Comparison of ENCODE assay signal across 19 cellular contexts in genomic region chr20:6994452-6994851, GRCh38.
DNase-seq lines count a peak whose midpoint lies in the region; ATAC-seq, FAIRE-seq and TF ChIP-seq lines count a peak whose summit lies in the region.
"Had no signal": no experiment of that assay in that cellular context is flagged by ENCODE, and none has a peak within 500 bp of the region (broad histone marks: within the 10 kb centered on the region; RNA-seq: fewer than 3 reads in every experiment).

No MANE protein-coding gene starts in this region.

- no peak overlapping the region for H3K4me3 ChIP-seq in breast epithelium
- no peak overlapping the region for H3K4me3 ChIP-seq in epithelial cell of esophagus (ENCODE audit: low read length)
- H3K4me3 ChIP-seq in naive thymus-derived CD4-positive, alpha-beta T cell (ENCODE audit: low read length) = no peak overlapping the region
- H3K4me3 ChIP-seq: ovary had no signal

- DNase-seq in MCF 10A (ENCODE audit: unreplicated experiment) (peak; percentile 93), breast epithelium (ENCODE audit: low spot score in 2 of 2) (no peak), epithelial cell of esophagus (ENCODE audit: low read depth) (peak; percentile 95), kidney glomerular epithelial cell (lab: John Stamatoyannopoulos, UW) (peak; percentile 96), urothelium cell line (ENCODE audit: low spot score) (peak; percentile 43), D721Med (ENCODE audit: insufficient read length, low spot score) (no peak)
- DNase-seq in naive thymus-derived CD4-positive, alpha-beta T cell = no peak
- DNase-seq: activated CD4-positive, alpha-beta memory T cell treated with anti-CD3 and anti-CD28 coated beads for 36 hours; CD4-positive, alpha-beta T cell; erythroblast; KBM-7; NCI-H1436; NCI-H2227 treated with DMSO at 0.1 percent for 48 hours; ovary had no signal

- H3K27ac ChIP-seq in breast epithelium = no peak overlapping the region
- H3K27ac ChIP-seq in naive thymus-derived CD4-positive, alpha-beta T cell (ENCODE audit: low read depth, low read length) = no peak overlapping the region
- H3K27ac ChIP-seq: 22Rv1, ovary had no signal

- TF ChIP-seq POLR2A in breast epithelium (IDR thresholded peaks at IDR 0.05) = no peak

- H3K4me1 ChIP-seq in breast epithelium = no peaks in the 10 kb centered on the region
- H3K4me1 ChIP-seq in naive thymus-derived CD4-positive, alpha-beta T cell (ENCODE audit: control insufficient read depth in 2 of 2, insufficient read depth in 2 of 2, low read length in 2 of 2) = no peaks in the 10 kb centered on the region

- H3K4me1 Mint-ChIP-seq in MCF 10A (ENCODE audit: insufficient read depth, unreplicated experiment) = peaks cover 47% of the 10 kb centered on the region
- no peaks in the 10 kb centered on the region for H3K4me1 Mint-ChIP-seq in naive thymus-derived CD4-positive, alpha-beta T cell

- POLR2A ChIA-PET in MCF 10A (lab: Yijun Ruan, JAX) = interaction anchor here (0.5 to 3.5 kb wide), 24 partner anchors 10 to 159 kb away, joined by 3 to 27 read pairs (median 4); no protein-coding TSS in a partner anchor
- POLR2A ChIA-PET in naive thymus-derived CD4-positive, alpha-beta T cell (lab: Charles Lee) = interaction anchor here (0.5 kb wide), 1 partner anchor 315 kb away, joined by 3 read pairs; no protein-coding TSS in a partner anchor

- no peak for ATAC-seq in HG02938 (IDR thresholded peaks at IDR 0.05; ENCODE audit: unreplicated experiment)
- no peak for ATAC-seq in naive thymus-derived CD4-positive, alpha-beta T cell

- intact Hi-C loops in MCF 10A (cut with micrococcal nuclease) (loop anchor here (5.0 kb wide), 1 partner anchor 848 kb away; no protein-coding TSS in a partner anchor), breast epithelium (cut with DNase I; ENCODE audit: low total_unique reads) (no loop called here)
- intact Hi-C loops in naive thymus-derived CD4-positive, alpha-beta T cell (cut with micrococcal nuclease) = no loop called here

- no TSS peak for BruUV-seq in MCF 10A (replicated peaks; lab: Mats Ljungman, UMichigan)

- H3K9me3 ChIP-seq in breast epithelium = no peaks in the 10 kb centered on the region
- H3K9me3 ChIP-seq in naive thymus-derived CD4-positive, alpha-beta T cell (ENCODE audit: control insufficient read depth in 2 of 3, low read length in 3 of 3) = no peaks in the 10 kb centered on the region
- H3K9me3 ChIP-seq: ovary had no signal

- H3K27me3 Mint-ChIP-seq in MCF 10A (ENCODE audit: insufficient read depth, unreplicated experiment) = no peaks in the 10 kb centered on the region
- H3K27me3 Mint-ChIP-seq in naive thymus-derived CD4-positive, alpha-beta T cell = no peaks in the 10 kb centered on the region
- H3K27me3 Mint-ChIP-seq: activated CD4-positive, alpha-beta memory T cell treated with anti-CD3 and anti-CD28 coated beads for 36 hours; CD4-positive, alpha-beta T cell had no signal

- H3K4me3 Mint-ChIP-seq in MCF 10A (ENCODE audit: unreplicated experiment) = peak overlapping the region; percentile 45
- H3K4me3 Mint-ChIP-seq in naive thymus-derived CD4-positive, alpha-beta T cell = no peak overlapping the region
- H3K4me3 Mint-ChIP-seq: activated CD4-positive, alpha-beta memory T cell treated with anti-CD3 and anti-CD28 coated beads for 36 hours; CD4-positive, alpha-beta T cell; mesothelial cell of epicardium had no signal

- FAIRE-seq in urothelium cell line (lab: Jason Lieb, UNC) = no peak
- no peak for FAIRE-seq in D721Med (lab: Jason Lieb, UNC)
- FAIRE-seq: colon, G401.6 had no signal

- TF ChIP-seq CTCF in MCF 10A (IDR thresholded peaks at IDR 0.05; ENCODE audit: unreplicated experiment) (no peak), breast epithelium (IDR thresholded peaks at IDR 0.05) (no peak), epithelial cell of esophagus (IDR thresholded peaks at IDR 0.05; ENCODE audit: insufficient read depth, low read depth, low read length, missing control alignments) (no peak), D721Med (IDR thresholded peaks at IDR 0.05; ENCODE audit: insufficient read depth, missing control alignments) (no peak)

- H3K27me3 ChIP-seq in breast epithelium = no peaks in the 10 kb centered on the region
- no peaks in the 10 kb centered on the region for H3K27me3 ChIP-seq in naive thymus-derived CD4-positive, alpha-beta T cell (ENCODE audit: control insufficient read depth in 2 of 2, insufficient read depth in 2 of 2, low read length in 2 of 2)
- H3K27me3 ChIP-seq: ovary had no signal

- H3K36me3 Mint-ChIP-seq in MCF 10A (ENCODE audit: insufficient read depth, unreplicated experiment) = no peaks in the 10 kb centered on the region
- H3K36me3 Mint-ChIP-seq in naive thymus-derived CD4-positive, alpha-beta T cell = no peaks in the 10 kb centered on the region
- H3K36me3 Mint-ChIP-seq: activated CD4-positive, alpha-beta memory T cell treated with anti-CD3 and anti-CD28 coated beads for 36 hours; mesothelial cell of epicardium had no signal

- H3K27ac Mint-ChIP-seq in MCF 10A (ENCODE audit: low read depth, unreplicated experiment) = peak overlapping the region; percentile 98
- H3K27ac Mint-ChIP-seq in naive thymus-derived CD4-positive, alpha-beta T cell = no peak overlapping the region
- H3K27ac Mint-ChIP-seq: activated CD4-positive, alpha-beta memory T cell treated with anti-CD3 and anti-CD28 coated beads for 36 hours; CD4-positive, alpha-beta T cell; mesothelial cell of epicardium had no signal

- peaks cover 13% of the 10 kb centered on the region for H3K9me3 Mint-ChIP-seq in MCF 10A (ENCODE audit: unreplicated experiment)
- H3K9me3 Mint-ChIP-seq in naive thymus-derived CD4-positive, alpha-beta T cell = peaks cover 2 to 33% (median 8%) of the 10 kb centered on the region in 11 donors

- CTCF ChIA-PET in MCF 10A (lab: Yijun Ruan, JAX) = interaction anchor here (0.8 to 2.2 kb wide), 3 partner anchors 18 to 168 kb away, joined by 3 to 12 read pairs (median 7); no protein-coding TSS in a partner anchor
- CTCF ChIA-PET in naive thymus-derived CD4-positive, alpha-beta T cell (lab: Charles Lee) = no interaction called here

- H3K36me3 ChIP-seq in breast epithelium = no peaks in the 10 kb centered on the region
- no peaks in the 10 kb centered on the region for H3K36me3 ChIP-seq in naive thymus-derived CD4-positive, alpha-beta T cell (ENCODE audit: control insufficient read depth in 2 of 3, insufficient read depth in 3 of 3, low read length in 3 of 3)
- H3K36me3 ChIP-seq: ovary had no signal

Comparison
In these comparisons a context has a peak if more than half of its experiments do, and no peak if none do; other contexts are left out.
1. DNase-seq: peak in MCF 10A (single experiment), epithelial cell of esophagus (single experiment), kidney glomerular epithelial cell (single experiment) and urothelium cell line (single experiment); none in breast epithelium (0 of 2), D721Med (single experiment) and naive thymus-derived CD4-positive, alpha-beta T cell (0 of 9).